In the genomic region with DNA sequence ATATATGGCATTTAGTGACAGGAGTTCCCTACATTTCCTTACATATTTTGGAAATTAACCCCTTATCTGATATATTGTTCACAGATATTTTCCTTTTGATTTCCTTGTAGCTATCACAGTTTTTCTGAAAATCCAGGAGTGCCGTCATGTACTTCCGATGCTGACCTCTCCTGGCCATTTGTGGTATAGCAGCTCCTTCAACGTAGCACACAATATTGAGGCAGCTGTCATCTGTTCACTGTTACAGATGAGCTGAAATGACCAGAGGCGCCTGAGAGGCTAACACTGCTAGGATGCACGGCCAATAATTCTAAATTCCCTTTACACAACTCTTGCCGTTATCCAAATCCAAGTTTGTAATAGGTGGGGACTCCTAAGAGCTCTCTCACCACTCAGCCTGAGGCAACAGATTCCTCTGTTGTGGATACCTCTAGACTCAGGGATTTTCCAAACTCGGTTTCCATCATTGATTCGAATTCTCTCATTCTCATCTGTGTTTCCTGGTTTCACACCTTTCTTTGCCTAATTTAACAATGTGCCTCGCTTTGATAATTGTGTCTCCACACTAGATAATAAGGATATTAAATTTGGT, we compare ENCODE assay signal across 8 cellular contexts. TPM values are rescaled to one million over a fixed set of nuclear protein-coding genes. Genes with fewer than 3 reads are reported as not detected.
DNase-seq lines count a peak whose midpoint lies in the region; ATAC-seq and TF ChIP-seq lines count a peak whose summit lies in the region.

No MANE protein-coding gene starts in this region.

- H3K79me2 ChIP-seq in H9 (ENCODE audit: insufficient read depth, low read length), result no peaks in the 10 kb centered on the region
- no peaks in the 10 kb centered on the region for H3K79me2 ChIP-seq in parathyroid adenoma

- no peak overlapping the region for H4K5ac ChIP-seq in H9 (ENCODE audit: insufficient read length, low read depth, low read length)

- CTCF ChIA-PET in GM10248 (lab: Yijun Ruan, JAX), result interaction anchor here (0.6 to 5.1 kb wide), 25 partner anchors 10 to 1779 kb away, joined by 3 to 68 read pairs (median 4); no protein-coding TSS in a partner anchor

- H3K56ac ChIP-seq in H9 (ENCODE audit: insufficient read length, low read depth, low read length), result no peak overlapping the region

- H3T11ph ChIP-seq in H9 (ENCODE audit: low read length), result no peak overlapping the region

- peaks cover 2 to 5% of the 10 kb centered on the region in 2 experiments; a peak in 3 of 4 replicates for H3K4me1 Mint-ChIP-seq in H9
- H3K4me1 Mint-ChIP-seq in stimulated activated memory B cell treated with anti-CD40 and anti-IgM and Interleukin-4, amounts not matched to agents 10 μg/mL and 1 μg/mL and 100 μg/mL, for 72 hours, result no peaks in the 10 kb centered on the region

- H2BK20ac ChIP-seq in H9 (ENCODE audit: low read depth, low read length, poor library complexity, severe bottlenecking), result no peak overlapping the region

- no peak overlapping the region; the same call in 1 of the 2 replicates for H2BK15ac ChIP-seq in H9 (ENCODE audit: low read depth, low read length)

- H3K23me2 ChIP-seq in H9 (ENCODE audit: insufficient read length, low read depth, low read length, poor library complexity, severe bottlenecking), result no peaks in the 10 kb centered on the region

- H3K27ac Mint-ChIP-seq in H9, result no peak overlapping the region
- no peak overlapping the region for H3K27ac Mint-ChIP-seq in stimulated activated memory B cell treated with anti-CD40 and anti-IgM and Interleukin-4, amounts not matched to agents 10 μg/mL and 1 μg/mL and 100 μg/mL, for 72 hours

- H3K36me3 ChIP-seq in MG63, result no peaks in the 10 kb centered on the region
- no peaks in the 10 kb centered on the region for H3K36me3 ChIP-seq in RWPE2 (ENCODE audit: low read depth)
- no peaks in the 10 kb centered on the region for H3K36me3 ChIP-seq in parathyroid adenoma (ENCODE audit: control insufficient read depth, insufficient read depth, low read length)

- H3K4me1 ChIP-seq in H9 (ENCODE audit: insufficient read depth, low read length) (no peaks in the 10 kb centered on the region), RWPE2 (ENCODE audit: insufficient read depth, poor library complexity, severe bottlenecking) (no peaks in the 10 kb centered on the region), parathyroid adenoma (no peaks in the 10 kb centered on the region)

- H4K91ac ChIP-seq in H9 (ENCODE audit: insufficient read length, low read depth, low read length), result no peak overlapping the region

- no peak overlapping the region for H2AK5ac ChIP-seq in H9 (ENCODE audit: insufficient read length, low read length)

- H4K20me1 ChIP-seq in H9 (ENCODE audit: control insufficient read depth, insufficient read depth, insufficient read length), result no peaks in the 10 kb centered on the region

- H3K9me3 Mint-ChIP-seq in H9, result peaks cover 3% of the 10 kb centered on the region in 2 experiments; a peak in 2 of 5 replicates
- H3K9me3 Mint-ChIP-seq in stimulated activated memory B cell treated with anti-CD40 and anti-IgM and Interleukin-4, amounts not matched to agents 10 μg/mL and 1 μg/mL and 100 μg/mL, for 72 hours, result no peaks in the 10 kb centered on the region

- H3K4me2 ChIP-seq in H9 (ENCODE audit: insufficient read depth, insufficient read length, low read length), result no peak overlapping the region
- H3K4me2 ChIP-seq in parathyroid adenoma (ENCODE audit: low read length), result no peak overlapping the region

- POLR2A ChIA-PET in GM10248 (lab: Yijun Ruan, JAX), result no interaction called here

- H3K4ac ChIP-seq in H9 (ENCODE audit: low read depth, low read length), result no peak overlapping the region

- peak; percentile 78 for ATAC-seq in RWPE2 (ENCODE audit: low read depth)
- no peak for ATAC-seq in stimulated activated memory B cell treated with anti-CD40 and anti-IgM and Interleukin-4, amounts not matched to agents 10 μg/mL and 1 μg/mL and 100 μg/mL, for 72 hours

- H3K14ac ChIP-seq in H9 (ENCODE audit: insufficient read depth, low read length), result no peak overlapping the region

- H3K18ac ChIP-seq in H9 (ENCODE audit: insufficient read length, low read depth, low read length), result no peak overlapping the region

- no peaks in the 10 kb centered on the region for H3K9me3 ChIP-seq in H9 (ENCODE audit: control insufficient read depth, low read depth, low read length)
- no peaks in the 10 kb centered on the region; the same call in 1 of the 2 replicates for H3K9me3 ChIP-seq in MG63
- H3K9me3 ChIP-seq in RWPE2 (ENCODE audit: severe bottlenecking), result no peaks in the 10 kb centered on the region
- no peaks in the 10 kb centered on the region for H3K9me3 ChIP-seq in parathyroid adenoma (ENCODE audit: control insufficient read depth, low read length)

- no peaks in the 10 kb centered on the region for H3K27me3 Mint-ChIP-seq in H9 (ENCODE audit: low read depth)
- no peaks in the 10 kb centered on the region for H3K27me3 Mint-ChIP-seq in stimulated activated memory B cell treated with anti-CD40 and anti-IgM and Interleukin-4, amounts not matched to agents 10 μg/mL and 1 μg/mL and 100 μg/mL, for 72 hours

- no CpG with 5 or more reads among the region's 9 CpGs for WGBS in H9 (ENCODE audit: extremely low coverage, insufficient read length, low lambda C conversion rate)

- no peak overlapping the region for H2BK120ac ChIP-seq in H9 (ENCODE audit: low read depth, low read length, poor library complexity, severe bottlenecking)

- DNase-seq in GM10248 (ENCODE audit: extremely low spot score) (peak; percentile 38), H9 (peak; percentile 63), MG63 (peak; percentile 60), RWPE2 (ENCODE audit: low spot score) (peak; percentile 40), globus pallidus (ENCODE audit: low spot score) (peak; percentile 48)
- peak; percentile 84 for DNase-seq in activated effector memory CD4-positive, alpha-beta T cell treated with anti-CD3 and anti-CD28 coated beads, Interleukin-2, amount 50 U/mL, for 16 hours

- peak; percentile 90 for TF ChIP-seq CTCF in GM10248 (IDR thresholded peaks at IDR 0.05; ENCODE audit: control extremely low read depth, extremely low read depth, low read depth, missing control alignments)
- peak; percentile 85 for TF ChIP-seq CTCF in H9 (conservative IDR thresholded peaks at IDR 0.05)
- peak; percentile 85 for TF ChIP-seq CTCF in RWPE2 (IDR thresholded peaks at IDR 0.05; ENCODE audit: poor library complexity, severe bottlenecking)
- peak; percentile 81 for TF ChIP-seq CTCF in parathyroid adenoma (IDR thresholded peaks at IDR 0.05)

- H3K36me3 Mint-ChIP-seq in H9 (ENCODE audit: insufficient read depth in 1 of 3, low read depth in 3 of 3), result no peaks in the 10 kb centered on the region; a peak in 1 of 7 replicates
- H3K36me3 Mint-ChIP-seq in stimulated activated memory B cell treated with anti-CD40 and anti-IgM and Interleukin-4, amounts not matched to agents 10 μg/mL and 1 μg/mL and 100 μg/mL, for 72 hours, result no peaks in the 10 kb centered on the region

- no peaks in the 10 kb centered on the region for H3K79me1 ChIP-seq in H9 (ENCODE audit: insufficient read depth, low read depth, low read length, poor library complexity, severe bottlenecking)

- H2BK5ac ChIP-seq in H9 (ENCODE audit: insufficient read length, low read length), result no peak overlapping the region

- peak overlapping the region; percentile 6 for H2AFZ ChIP-seq in H9 (ENCODE audit: low read length)
- peak overlapping the region; percentile 22 for H2AFZ ChIP-seq in parathyroid adenoma

- H3K4me3 Mint-ChIP-seq in H9, result no peak overlapping the region
- no peak overlapping the region for H3K4me3 Mint-ChIP-seq in stimulated activated memory B cell treated with anti-CD40 and anti-IgM and Interleukin-4, amounts not matched to agents 10 μg/mL and 1 μg/mL and 100 μg/mL, for 72 hours

- H2BK12ac ChIP-seq in H9 (ENCODE audit: insufficient read length, low read depth, low read length), result no peak overlapping the region

- H4K8ac ChIP-seq in H9 (replicated peaks; ENCODE audit: insufficient read length, low read depth, low read length), result no peak overlapping the region

- H3K9ac ChIP-seq in H9 (ENCODE audit: extremely low read depth, insufficient read length, low read length), result no peak overlapping the region
- no peak overlapping the region for H3K9ac ChIP-seq in parathyroid adenoma

- H3K27me3 ChIP-seq in H9 (ENCODE audit: insufficient read depth, low read length) (no peaks in the 10 kb centered on the region), MG63 (no peaks in the 10 kb centered on the region), RWPE2 (ENCODE audit: insufficient read depth, poor library complexity, severe bottlenecking) (no peaks in the 10 kb centered on the region), parathyroid adenoma (ENCODE audit: control insufficient read depth, insufficient read depth, low read length) (no peaks in the 10 kb centered on the region)

- no peak overlapping the region for H3K23ac ChIP-seq in H9 (ENCODE audit: insufficient read length, low read depth, low read length)

- H3K27ac ChIP-seq in H9 (ENCODE audit: insufficient read length, low read depth, low read length), result no peak overlapping the region
- no peak overlapping the region for H3K27ac ChIP-seq in RWPE2 (ENCODE audit: poor library complexity, severe bottlenecking)
- H3K27ac ChIP-seq in parathyroid adenoma, result no peak overlapping the region

- no peak overlapping the region for H3K4me3 ChIP-seq in MG63
- no peak overlapping the region for H3K4me3 ChIP-seq in RWPE2 (ENCODE audit: severe bottlenecking)
- no peak overlapping the region for H3K4me3 ChIP-seq in parathyroid adenoma (ENCODE audit: low read depth, low read length)

RNA-seq across cellular contexts. Expression of a gene that starts 53.0 kb away (rescaled TPM):
- 13.7 and 13.8 TPM in 2 replicates for total RNA-seq in H9 (2021)
- 13.0 and 20.7 TPM in 2 replicates for total RNA-seq in MG63 (2014; rRNA removed; shearing (Covaris generic); ENCODE audit: low replicate concordance)

RNA-seq across cellular contexts. Expression of a gene that starts 53.1 kb away (rescaled TPM):
- 14.5 and 15.5 TPM in 2 replicates for total RNA-seq in H9 (2021)
- total RNA-seq in MG63 (2014; rRNA removed; shearing (Covaris generic); ENCODE audit: low replicate concordance), result 12.0 and 12.5 TPM in 2 replicates
